In genomic region chr5:125536095-125536494, GRCh38 we compare ENCODE assay signal across 24 cellular contexts.
DNase-seq lines count a peak whose midpoint lies in the region; ATAC-seq, FAIRE-seq and TF ChIP-seq lines count a peak whose summit lies in the region.
"Had no signal": no experiment of that assay in that cellular context is flagged by ENCODE, and none has a peak within 500 bp of the region (broad histone marks: within the 10 kb centered on the region; RNA-seq: fewer than 3 reads in every experiment).

No MANE protein-coding gene starts in this region.

- intact Hi-C loops in mammary epithelial cell (cut with micrococcal nuclease) = loop anchor here (1.0 kb wide), 1 partner anchor 81 kb away; no protein-coding TSS in a partner anchor
- intact Hi-C loops in pancreas (cut with DNase I) = no loop called here

- FAIRE-seq in HTR-8/SVneo (lab: Jason Lieb, UNC) (peak; percentile 9), pancreas (lab: Jason Lieb, UNC) (peak; percentile 17)
- FAIRE-seq: GM12891 had no signal

- no peak overlapping the region for H3K27ac Mint-ChIP-seq in progenitor cell of endocrine pancreas
- H3K27ac Mint-ChIP-seq: brain; CD4-positive, alpha-beta memory T cell; HFFc6; nephron; WTC11 had no signal

- no peak overlapping the region for H3K4me3 Mint-ChIP-seq in progenitor cell of endocrine pancreas (ENCODE audit: low read depth)
- H3K4me3 Mint-ChIP-seq: brain; CD4-positive, alpha-beta memory T cell; HFFc6; nephron; WTC11 had no signal

- H3K36me3 Mint-ChIP-seq in progenitor cell of endocrine pancreas (ENCODE audit: insufficient read depth) = peaks cover 5% of the 10 kb centered on the region
- H3K36me3 Mint-ChIP-seq: CD4-positive, alpha-beta memory T cell had no signal

- dilution Hi-C loops in mammary epithelial cell (cut with HindIII; ENCODE audit: low sequenced_read_pairs) = no loop called here

- DNase-seq in HTR-8/SVneo (ENCODE audit: insufficient read length, low spot score) (no peak), mammary epithelial cell (no peak), pancreas (no peak), progenitor cell of endocrine pancreas (ENCODE audit: low spot score, unreplicated experiment) (no peak), COLO668 (lab: John Stamatoyannopoulos, UW; ENCODE audit: unreplicated experiment) (no peak), NOMO-1 treated with dmso at 0.1 percent for 144 hours (lab: John Stamatoyannopoulos, UW; ENCODE audit: unreplicated experiment) (no peak)
- DNase-seq: activated CD4-positive, alpha-beta T cell treated with anti-CD3 and anti-CD28 coated beads, Interleukin-2, amount 50 U/mL, for 48 hours; activated CD8-positive, alpha-beta memory T cell treated with anti-CD3 and anti-CD28 coated beads, Interleukin-2, amount 50 U/mL, for 48 hours; CD4-positive, alpha-beta memory T cell; DMS79 treated with DMSO at 0.1 percent for 48 hours; HFFc6; NCI-H146; NCI-H510A treated with DMSO at 0.1 percent for 48 hours; RPMI8226; stimulated activated CD4-positive, alpha-beta T cell treated with anti-CD3 and anti-CD28 coated beads, Interleukin-15, amount 100 ng/mL, for 24 hours; T-helper 9 cell; transverse colon had no signal

- in situ Hi-C loops in mammary epithelial cell (cut with MboI; ENCODE audit: low sequenced_read_pairs in 2 of 2) = no loop called here

- H3K4me1 ChIP-seq in mammary epithelial cell (ENCODE audit: insufficient read depth, low read length) = peaks cover 5% of the 10 kb centered on the region
- H3K4me1 ChIP-seq in pancreas = no peaks in the 10 kb centered on the region

- H3K4me1 Mint-ChIP-seq in progenitor cell of endocrine pancreas (ENCODE audit: low read depth) = no peaks in the 10 kb centered on the region
- H3K4me1 Mint-ChIP-seq: brain; CD4-positive, alpha-beta memory T cell; nephron had no signal

- peak overlapping the region; percentile 3 for H2AFZ ChIP-seq in mammary epithelial cell (ENCODE audit: low read depth, low read length)

- H4K20me1 ChIP-seq in mammary epithelial cell (ENCODE audit: insufficient read depth, low read length) = no peaks in the 10 kb centered on the region

- peaks cover 28% of the 10 kb centered on the region for H3K9me3 Mint-ChIP-seq in progenitor cell of endocrine pancreas (ENCODE audit: low read depth)

- H3K36me3 ChIP-seq in mammary epithelial cell (ENCODE audit: insufficient read depth, low read length) (no peaks in the 10 kb centered on the region), pancreas (no peaks in the 10 kb centered on the region)
- H3K36me3 ChIP-seq: transverse colon had no signal

- no peak for TF ChIP-seq CTCF in mammary epithelial cell (conservative IDR thresholded peaks at IDR 0.05 in 1 of 2, IDR thresholded peaks at IDR 0.05 in 1 of 2; ENCODE audit: extremely low read depth in 1 of 2, insufficient read depth in 1 of 2, low read depth in 1 of 2, low read length in 2 of 2)
- no peak for TF ChIP-seq CTCF in pancreas (IDR thresholded peaks at IDR 0.05)
- no peak for TF ChIP-seq CTCF in progenitor cell of endocrine pancreas (IDR thresholded peaks at IDR 0.05; ENCODE audit: unreplicated experiment)

- H3K4me3 ChIP-seq in mammary epithelial cell (replicated peaks in 1 of 3; ENCODE audit: insufficient read depth in 1 of 3, low read depth in 2 of 3, low read length in 3 of 3) = no peak overlapping the region
- no peak overlapping the region for H3K4me3 ChIP-seq in pancreas
- H3K4me3 ChIP-seq: transverse colon had no signal

- H3K79me2 ChIP-seq in mammary epithelial cell (ENCODE audit: insufficient read depth, low read length) = no peaks in the 10 kb centered on the region

- peak overlapping the region; percentile 67 for H3K4me2 ChIP-seq in mammary epithelial cell (ENCODE audit: insufficient read depth, low read depth, low read length)

- no peaks in the 10 kb centered on the region for H3K27me3 Mint-ChIP-seq in progenitor cell of endocrine pancreas
- H3K27me3 Mint-ChIP-seq: CD4-positive, alpha-beta memory T cell had no signal

- CTCF ChIA-PET in mammary epithelial cell (lab: Charles Lee; ENCODE audit: low non-redundant PET) = no interaction called here

- BruUV-seq in mammary epithelial cell (replicated peaks; lab: Mats Ljungman, UMichigan) = no TSS peak

- H3K9ac ChIP-seq in mammary epithelial cell (ENCODE audit: insufficient read depth, low read length) = no peak overlapping the region

- H3K27ac ChIP-seq in mammary epithelial cell (ENCODE audit: insufficient read depth, low read depth, low read length) = peak overlapping the region; percentile 45
- H3K27ac ChIP-seq in pancreas = no peak overlapping the region
- H3K27ac ChIP-seq: transverse colon had no signal

- H3K27me3 ChIP-seq in mammary epithelial cell (ENCODE audit: insufficient read depth, low read length) = no peaks in the 10 kb centered on the region
- no peaks in the 10 kb centered on the region for H3K27me3 ChIP-seq in pancreas
- H3K27me3 ChIP-seq: transverse colon had no signal

- peak; percentile 75 for ATAC-seq in GM21367 (IDR thresholded peaks at IDR 0.05; ENCODE audit: unreplicated experiment)
- ATAC-seq in pancreas = no peak
- ATAC-seq in HG03442 (IDR thresholded peaks at IDR 0.05; ENCODE audit: unreplicated experiment) = no peak
- ATAC-seq: sciatic nerve, WTC11 had no signal

- H3K9me3 ChIP-seq in mammary epithelial cell (replicated peaks; ENCODE audit: insufficient read depth, low read length) (peaks cover 12% of the 10 kb centered on the region), pancreas (no peaks in the 10 kb centered on the region)
